1 cellular context compared by ENCODE assay signal in the genomic region with DNA sequence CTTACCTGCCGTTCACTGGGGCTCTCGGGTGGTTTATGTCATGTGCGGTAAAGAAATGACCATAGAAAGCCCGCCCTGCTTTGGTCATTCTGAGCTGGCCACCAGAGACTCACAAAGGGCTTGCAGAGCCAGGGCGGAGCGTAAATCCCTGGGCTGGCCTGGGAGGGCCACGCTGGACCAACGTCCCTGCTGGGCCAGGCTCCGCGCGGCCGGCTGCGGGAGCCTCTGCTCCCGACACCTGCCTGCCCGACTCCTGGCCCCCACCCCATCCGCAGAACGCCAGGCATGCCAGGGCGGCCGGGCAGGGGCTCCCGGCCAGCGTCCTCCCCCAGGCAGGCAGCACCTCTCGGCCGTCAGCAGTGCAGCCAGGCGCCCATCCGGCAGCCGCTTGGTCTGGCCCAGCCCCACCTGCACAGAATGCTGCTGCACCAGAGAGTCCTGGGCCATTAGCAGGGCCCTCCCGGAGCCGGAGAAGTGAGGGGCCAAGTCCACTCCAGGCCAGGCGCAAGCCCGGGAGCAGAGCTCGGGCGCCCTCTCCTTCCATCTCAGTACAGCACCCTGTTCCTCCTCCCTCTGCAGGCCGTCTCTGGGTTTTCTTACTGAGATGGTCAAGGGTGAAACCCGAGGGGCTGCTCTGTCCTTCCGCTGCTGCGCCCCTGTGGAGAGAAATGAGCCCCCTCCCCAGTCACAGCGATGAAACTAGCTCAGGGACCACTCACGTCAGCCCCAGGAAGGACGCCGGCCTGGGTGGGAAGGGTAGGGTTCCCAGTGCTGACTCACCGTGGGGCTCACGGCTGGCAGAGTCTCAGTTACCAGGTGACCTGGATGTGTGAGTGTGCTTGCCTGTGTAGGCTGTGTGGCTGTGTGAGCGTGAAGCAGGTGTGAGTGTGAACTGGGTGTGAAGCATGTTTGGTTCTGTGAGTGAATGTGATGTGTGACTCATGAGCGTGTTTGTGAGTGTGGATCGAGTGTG.
A peak's percentile ranks its signal among the peaks of the same experiment; 100 is the strongest.
TF ChIP-seq lines count a peak whose summit lies in the region.

No MANE protein-coding gene starts in this region.

TF ChIP-seq in HepG2, 621 proteins besides CTCF, POLR2A, EP300 and RAD21 (continued from another document and continues in another):
- TF ChIP-seq, protein P1, sequence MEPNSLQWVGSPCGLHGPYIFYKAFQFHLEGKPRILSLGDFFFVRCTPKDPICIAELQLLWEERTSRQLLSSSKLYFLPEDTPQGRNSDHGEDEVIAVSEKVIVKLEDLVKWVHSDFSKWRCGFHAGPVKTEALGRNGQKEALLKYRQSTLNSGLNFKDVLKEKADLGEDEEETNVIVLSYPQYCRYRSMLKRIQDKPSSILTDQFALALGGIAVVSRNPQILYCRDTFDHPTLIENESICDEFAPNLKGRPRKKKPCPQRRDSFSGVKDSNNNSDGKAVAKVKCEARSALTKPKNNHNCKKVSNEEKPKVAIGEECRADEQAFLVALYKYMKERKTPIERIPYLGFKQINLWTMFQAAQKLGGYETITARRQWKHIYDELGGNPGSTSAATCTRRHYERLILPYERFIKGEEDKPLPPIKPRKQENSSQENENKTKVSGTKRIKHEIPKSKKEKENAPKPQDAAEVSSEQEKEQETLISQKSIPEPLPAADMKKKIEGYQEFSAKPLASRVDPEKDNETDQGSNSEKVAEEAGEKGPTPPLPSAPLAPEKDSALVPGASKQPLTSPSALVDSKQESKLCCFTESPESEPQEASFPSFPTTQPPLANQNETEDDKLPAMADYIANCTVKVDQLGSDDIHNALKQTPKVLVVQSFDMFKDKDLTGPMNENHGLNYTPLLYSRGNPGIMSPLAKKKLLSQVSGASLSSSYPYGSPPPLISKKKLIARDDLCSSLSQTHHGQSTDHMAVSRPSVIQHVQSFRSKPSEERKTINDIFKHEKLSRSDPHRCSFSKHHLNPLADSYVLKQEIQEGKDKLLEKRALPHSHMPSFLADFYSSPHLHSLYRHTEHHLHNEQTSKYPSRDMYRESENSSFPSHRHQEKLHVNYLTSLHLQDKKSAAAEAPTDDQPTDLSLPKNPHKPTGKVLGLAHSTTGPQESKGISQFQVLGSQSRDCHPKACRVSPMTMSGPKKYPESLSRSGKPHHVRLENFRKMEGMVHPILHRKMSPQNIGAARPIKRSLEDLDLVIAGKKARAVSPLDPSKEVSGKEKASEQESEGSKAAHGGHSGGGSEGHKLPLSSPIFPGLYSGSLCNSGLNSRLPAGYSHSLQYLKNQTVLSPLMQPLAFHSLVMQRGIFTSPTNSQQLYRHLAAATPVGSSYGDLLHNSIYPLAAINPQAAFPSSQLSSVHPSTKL (CRISPR knock-in tag; IDR thresholded peaks at IDR 0.05): 0 out of 2 replicates have a peak, but pooled peaks have one; percentile 8
- no peak for TF ChIP-seq ZNF605 (CRISPR knock-in tag; IDR thresholded peaks at IDR 0.05)
- TF ChIP-seq, protein P2, sequence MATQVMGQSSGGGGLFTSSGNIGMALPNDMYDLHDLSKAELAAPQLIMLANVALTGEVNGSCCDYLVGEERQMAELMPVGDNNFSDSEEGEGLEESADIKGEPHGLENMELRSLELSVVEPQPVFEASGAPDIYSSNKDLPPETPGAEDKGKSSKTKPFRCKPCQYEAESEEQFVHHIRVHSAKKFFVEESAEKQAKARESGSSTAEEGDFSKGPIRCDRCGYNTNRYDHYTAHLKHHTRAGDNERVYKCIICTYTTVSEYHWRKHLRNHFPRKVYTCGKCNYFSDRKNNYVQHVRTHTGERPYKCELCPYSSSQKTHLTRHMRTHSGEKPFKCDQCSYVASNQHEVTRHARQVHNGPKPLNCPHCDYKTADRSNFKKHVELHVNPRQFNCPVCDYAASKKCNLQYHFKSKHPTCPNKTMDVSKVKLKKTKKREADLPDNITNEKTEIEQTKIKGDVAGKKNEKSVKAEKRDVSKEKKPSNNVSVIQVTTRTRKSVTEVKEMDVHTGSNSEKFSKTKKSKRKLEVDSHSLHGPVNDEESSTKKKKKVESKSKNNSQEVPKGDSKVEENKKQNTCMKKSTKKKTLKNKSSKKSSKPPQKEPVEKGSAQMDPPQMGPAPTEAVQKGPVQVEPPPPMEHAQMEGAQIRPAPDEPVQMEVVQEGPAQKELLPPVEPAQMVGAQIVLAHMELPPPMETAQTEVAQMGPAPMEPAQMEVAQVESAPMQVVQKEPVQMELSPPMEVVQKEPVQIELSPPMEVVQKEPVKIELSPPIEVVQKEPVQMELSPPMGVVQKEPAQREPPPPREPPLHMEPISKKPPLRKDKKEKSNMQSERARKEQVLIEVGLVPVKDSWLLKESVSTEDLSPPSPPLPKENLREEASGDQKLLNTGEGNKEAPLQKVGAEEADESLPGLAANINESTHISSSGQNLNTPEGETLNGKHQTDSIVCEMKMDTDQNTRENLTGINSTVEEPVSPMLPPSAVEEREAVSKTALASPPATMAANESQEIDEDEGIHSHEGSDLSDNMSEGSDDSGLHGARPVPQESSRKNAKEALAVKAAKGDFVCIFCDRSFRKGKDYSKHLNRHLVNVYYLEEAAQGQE (IDR thresholded peaks at IDR 0.05; ENCODE audit: borderline replicate concordance in 1 of 2, low read depth in 1 of 2, low read length in 2 of 2): no peak
- 0 out of 2 replicates have a peak, but pooled peaks have one; percentile 45 for TF ChIP-seq NFE2L1 (CRISPR knock-in tag; IDR thresholded peaks at IDR 0.05; ENCODE audit: borderline replicate concordance)
- 0 out of 2 replicates have a peak, but pooled peaks have one; percentile 53 for TF ChIP-seq ZFP90 (CRISPR knock-in tag; IDR thresholded peaks at IDR 0.05; ENCODE audit: borderline replicate concordance)
- TF ChIP-seq ZNF136 (CRISPR knock-in tag; IDR thresholded peaks at IDR 0.05; ENCODE audit: low read depth): no peak
- 0 out of 2 replicates have a peak, but pooled peaks have one; percentile 1 for TF ChIP-seq BHLHE40 (IDR thresholded peaks at IDR 0.05; ENCODE audit: low read length)
- no peak for TF ChIP-seq ELF4 (CRISPR knock-in tag; IDR thresholded peaks at IDR 0.05; ENCODE audit: borderline replicate concordance)
- TF ChIP-seq ZNF740 (CRISPR knock-in tag; IDR thresholded peaks at IDR 0.05): no peak
- no peak for TF ChIP-seq POLR2AphosphoS5 (IDR thresholded peaks at IDR 0.05; ENCODE audit: low read depth, low read length)
- TF ChIP-seq LCORL (IDR thresholded peaks at IDR 0.05): no peak
- no peak for TF ChIP-seq LCORL (CRISPR knock-in tag; IDR thresholded peaks at IDR 0.05)
- TF ChIP-seq, protein P3, sequence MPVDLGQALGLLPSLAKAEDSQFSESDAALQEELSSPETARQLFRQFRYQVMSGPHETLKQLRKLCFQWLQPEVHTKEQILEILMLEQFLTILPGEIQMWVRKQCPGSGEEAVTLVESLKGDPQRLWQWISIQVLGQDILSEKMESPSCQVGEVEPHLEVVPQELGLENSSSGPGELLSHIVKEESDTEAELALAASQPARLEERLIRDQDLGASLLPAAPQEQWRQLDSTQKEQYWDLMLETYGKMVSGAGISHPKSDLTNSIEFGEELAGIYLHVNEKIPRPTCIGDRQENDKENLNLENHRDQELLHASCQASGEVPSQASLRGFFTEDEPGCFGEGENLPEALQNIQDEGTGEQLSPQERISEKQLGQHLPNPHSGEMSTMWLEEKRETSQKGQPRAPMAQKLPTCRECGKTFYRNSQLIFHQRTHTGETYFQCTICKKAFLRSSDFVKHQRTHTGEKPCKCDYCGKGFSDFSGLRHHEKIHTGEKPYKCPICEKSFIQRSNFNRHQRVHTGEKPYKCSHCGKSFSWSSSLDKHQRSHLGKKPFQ (CRISPR knock-in tag; IDR thresholded peaks at IDR 0.05; ENCODE audit: insufficient replicate concordance): peak; percentile 99
- no peak for TF ChIP-seq MIER2 (CRISPR knock-in tag; IDR thresholded peaks at IDR 0.05)
- TF ChIP-seq ZNF24 (IDR thresholded peaks at IDR 0.05): no peak
- TF ChIP-seq GATA4 (IDR thresholded peaks at IDR 0.05; ENCODE audit: borderline replicate concordance, low read depth): no peak
- TF ChIP-seq ZNF331 (CRISPR knock-in tag; IDR thresholded peaks at IDR 0.05): 0 out of 2 replicates have a peak, but pooled peaks have one; percentile 27
- no peak for TF ChIP-seq JUND (CRISPR knock-in tag; IDR thresholded peaks at IDR 0.05)
- TF ChIP-seq KLF15 (CRISPR knock-in tag; IDR thresholded peaks at IDR 0.05; ENCODE audit: borderline replicate concordance): no peak
- TF ChIP-seq ETV5 (CRISPR knock-in tag; IDR thresholded peaks at IDR 0.05; ENCODE audit: borderline replicate concordance): no peak
- TF ChIP-seq ZNF317 (CRISPR knock-in tag; IDR thresholded peaks at IDR 0.05): 0 out of 2 replicates have a peak, but pooled peaks have one; percentile 19
- TF ChIP-seq MEIS1 (CRISPR knock-in tag; IDR thresholded peaks at IDR 0.05; ENCODE audit: borderline replicate concordance): no peak
- 0 out of 2 replicates have a peak, but pooled peaks have one; percentile 34 for TF ChIP-seq ZNF557 (CRISPR knock-in tag; IDR thresholded peaks at IDR 0.05)
- no peak for TF ChIP-seq KLF9 (CRISPR knock-in tag; IDR thresholded peaks at IDR 0.05; ENCODE audit: low read depth)
- TF ChIP-seq BRD4 (CRISPR knock-in tag; IDR thresholded peaks at IDR 0.05): 0 out of 2 replicates have a peak, but pooled peaks have one; percentile 17
- TF ChIP-seq, protein P4, sequence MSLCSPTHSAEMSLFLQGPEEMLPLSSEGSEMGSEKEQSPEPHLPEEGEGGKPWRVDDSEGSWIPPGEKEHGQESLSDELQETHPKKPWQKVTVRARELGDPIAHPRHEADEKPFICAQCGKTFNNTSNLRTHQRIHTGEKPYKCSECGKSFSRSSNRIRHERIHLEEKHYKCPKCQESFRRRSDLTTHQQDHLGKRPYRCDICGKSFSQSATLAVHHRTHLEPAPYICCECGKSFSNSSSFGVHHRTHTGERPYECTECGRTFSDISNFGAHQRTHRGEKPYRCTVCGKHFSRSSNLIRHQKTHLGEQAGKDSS (CRISPR knock-in tag; IDR thresholded peaks at IDR 0.05; ENCODE audit: borderline replicate concordance, low read depth): peak; percentile 35; the same call in 1 of the 2 replicates
- TF ChIP-seq HNF4A (CRISPR knock-in tag; IDR thresholded peaks at IDR 0.05): peak; percentile 45
- peak; percentile 47; the same call in 1 of the 2 replicates for TF ChIP-seq ZBTB4 (CRISPR knock-in tag; IDR thresholded peaks at IDR 0.05; ENCODE audit: borderline replicate concordance)
- TF ChIP-seq ZNF800 (CRISPR knock-in tag; IDR thresholded peaks at IDR 0.05): peak; percentile 75; the same call in 1 of the 2 replicates
- TF ChIP-seq, protein P5, sequence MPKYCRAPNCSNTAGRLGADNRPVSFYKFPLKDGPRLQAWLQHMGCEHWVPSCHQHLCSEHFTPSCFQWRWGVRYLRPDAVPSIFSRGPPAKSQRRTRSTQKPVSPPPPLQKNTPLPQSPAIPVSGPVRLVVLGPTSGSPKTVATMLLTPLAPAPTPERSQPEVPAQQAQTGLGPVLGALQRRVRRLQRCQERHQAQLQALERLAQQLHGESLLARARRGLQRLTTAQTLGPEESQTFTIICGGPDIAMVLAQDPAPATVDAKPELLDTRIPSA (CRISPR knock-in tag; IDR thresholded peaks at IDR 0.05; ENCODE audit: borderline replicate concordance): no peak
- no peak for TF ChIP-seq HHEX (CRISPR knock-in tag; IDR thresholded peaks at IDR 0.05)
- TF ChIP-seq HNF4G (IDR thresholded peaks at IDR 0.05; ENCODE audit: borderline replicate concordance, low read depth, low read length): peak; percentile 27; the same call in 1 of the 2 replicates
- TF ChIP-seq HNF4G (CRISPR knock-in tag; IDR thresholded peaks at IDR 0.05; ENCODE audit: borderline replicate concordance, low read depth): peak; percentile 50; the same call in 1 of the 2 replicates
- TF ChIP-seq, protein P6, sequence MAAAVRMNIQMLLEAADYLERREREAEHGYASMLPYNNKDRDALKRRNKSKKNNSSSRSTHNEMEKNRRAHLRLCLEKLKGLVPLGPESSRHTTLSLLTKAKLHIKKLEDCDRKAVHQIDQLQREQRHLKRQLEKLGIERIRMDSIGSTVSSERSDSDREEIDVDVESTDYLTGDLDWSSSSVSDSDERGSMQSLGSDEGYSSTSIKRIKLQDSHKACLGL (CRISPR knock-in tag; IDR thresholded peaks at IDR 0.05): 0 out of 2 replicates have a peak, but pooled peaks have one; percentile 1
- no peak for TF ChIP-seq E2F2 (CRISPR knock-in tag; IDR thresholded peaks at IDR 0.05; ENCODE audit: borderline replicate concordance)
